1 cellular context compared by ENCODE assay signal in the genomic region with DNA sequence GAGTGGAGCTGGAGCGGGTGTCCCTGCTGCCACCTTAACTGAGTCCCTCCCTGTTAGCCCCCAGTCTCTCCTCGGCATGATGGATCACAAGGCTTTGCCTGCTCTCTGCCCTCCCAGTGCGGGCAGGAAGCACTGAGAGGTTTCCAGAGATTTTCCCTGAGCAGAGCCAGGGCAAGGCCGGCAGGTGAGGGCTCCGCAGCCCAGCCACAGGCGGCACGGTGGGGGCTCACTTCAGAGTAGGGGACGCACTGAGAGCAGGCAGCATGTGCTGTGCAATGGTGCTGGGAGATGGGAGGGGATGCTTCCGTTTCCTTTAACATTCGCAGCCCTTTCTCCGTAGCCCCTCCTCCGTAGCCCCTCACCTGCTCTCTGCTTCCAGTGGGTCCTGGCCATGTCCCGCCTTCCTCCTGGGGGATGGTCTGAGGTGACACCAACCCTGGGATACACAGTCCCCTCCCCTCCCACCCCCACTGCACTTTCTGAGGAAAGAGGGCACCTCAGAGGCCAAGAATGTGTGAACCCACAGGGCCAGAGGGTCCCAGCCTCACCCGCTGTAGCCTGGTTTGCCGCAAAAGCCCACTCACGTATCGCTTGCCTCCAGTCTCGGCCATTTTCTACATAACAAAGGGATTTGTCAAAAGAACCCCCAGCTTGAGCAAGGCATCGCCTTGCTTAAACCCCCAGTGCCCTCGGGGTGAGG.
TF ChIP-seq lines count a peak whose summit lies in the region.

No MANE protein-coding gene starts in this region.

TF ChIP-seq in IMR-90, 13 proteins besides CTCF, POLR2A, EP300 and RAD21 (continued from another document):
- TF ChIP-seq, protein P1, sequence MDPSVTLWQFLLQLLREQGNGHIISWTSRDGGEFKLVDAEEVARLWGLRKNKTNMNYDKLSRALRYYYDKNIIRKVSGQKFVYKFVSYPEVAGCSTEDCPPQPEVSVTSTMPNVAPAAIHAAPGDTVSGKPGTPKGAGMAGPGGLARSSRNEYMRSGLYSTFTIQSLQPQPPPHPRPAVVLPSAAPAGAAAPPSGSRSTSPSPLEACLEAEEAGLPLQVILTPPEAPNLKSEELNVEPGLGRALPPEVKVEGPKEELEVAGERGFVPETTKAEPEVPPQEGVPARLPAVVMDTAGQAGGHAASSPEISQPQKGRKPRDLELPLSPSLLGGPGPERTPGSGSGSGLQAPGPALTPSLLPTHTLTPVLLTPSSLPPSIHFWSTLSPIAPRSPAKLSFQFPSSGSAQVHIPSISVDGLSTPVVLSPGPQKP (IDR thresholded peaks at IDR 0.05; ENCODE audit: borderline replicate concordance, low read depth, low read length): no peak
- TF ChIP-seq RCOR1 (IDR thresholded peaks at IDR 0.05; ENCODE audit: insufficient replicate concordance, low read length) (no peak), MAZ (IDR thresholded peaks at IDR 0.05; ENCODE audit: borderline replicate concordance, low read depth, low read length) (no peak)
